ENCODE assay signal across 22 cellular contexts in the genomic region with DNA sequence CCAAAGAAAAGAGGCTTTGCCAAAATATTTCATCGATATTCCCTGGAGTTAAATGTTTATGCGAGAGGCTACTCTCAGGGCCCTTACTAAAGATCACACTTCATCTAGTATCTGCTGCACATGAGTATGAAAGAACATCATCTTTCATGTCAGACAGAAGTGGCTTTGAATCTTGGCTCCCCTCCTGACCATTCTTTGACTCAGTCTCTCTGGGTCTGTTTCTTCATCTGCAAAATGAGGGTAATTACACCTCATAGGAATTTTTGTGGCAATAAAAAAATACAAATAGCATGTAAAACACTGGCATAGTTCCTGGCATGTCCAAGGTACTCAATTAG. TPM values are rescaled to one million over a fixed set of nuclear protein-coding genes. Genes with fewer than 3 reads are reported as not detected.
DNase-seq lines count a peak whose midpoint lies in the region; FAIRE-seq and TF ChIP-seq lines count a peak whose summit lies in the region.
"Had no signal": no experiment of that assay in that cellular context is flagged by ENCODE, and none has a peak within 500 bp of the region (broad histone marks: within the 10 kb centered on the region; RNA-seq: fewer than 3 reads in every experiment).

No MANE protein-coding gene starts in this region.

- H3K9me3 ChIP-seq in BLaER1 (peaks cover 9% of the 10 kb centered on the region; the same call in 1 of the 2 replicates), Loucy (ENCODE audit: insufficient read depth, low read depth, low read length) (no peaks in the 10 kb centered on the region), subcutaneous abdominal adipose tissue (ENCODE audit: control insufficient read depth in 5 of 5, low read length in 5 of 5) (peaks cover 0 to 4% (median 0%) of the 10 kb centered on the region in 5 donors)

- H2AFZ ChIP-seq in Loucy (ENCODE audit: low read length) = peak overlapping the region; percentile 64; the same call in 1 of the 2 replicates

- no peaks in the 10 kb centered on the region for H3K9me2 ChIP-seq in Loucy (replicated peaks; ENCODE audit: low read depth, low read length)

- H3K79me2 ChIP-seq in Loucy (ENCODE audit: insufficient read depth, low read length) = no peaks in the 10 kb centered on the region

- TF ChIP-seq CTCF in Loucy (conservative IDR thresholded peaks at IDR 0.05; ENCODE audit: low read length) = no peak
- TF ChIP-seq CTCF in fibroblast of the aortic adventitia (IDR thresholded peaks at IDR 0.05; ENCODE audit: insufficient read depth, low read length) = no peak

- H3K4me2 ChIP-seq in BLaER1 = peak overlapping the region; percentile 62
- H3K4me2 ChIP-seq in Loucy (ENCODE audit: low read depth, low read length, poor library complexity, severe bottlenecking) = peak overlapping the region; percentile 65
- H3K4me2 ChIP-seq: A549 had no signal

- H3K4me1 ChIP-seq in BLaER1 = peaks cover 26% of the 10 kb centered on the region
- peaks cover 13% of the 10 kb centered on the region for H3K4me1 ChIP-seq in Loucy (ENCODE audit: insufficient read depth, low read length, poor library complexity, severe bottlenecking)
- peaks cover 0 to 18% (median 16%) of the 10 kb centered on the region in 5 donors for H3K4me1 ChIP-seq in subcutaneous abdominal adipose tissue (ENCODE audit: control insufficient read depth in 5 of 5, insufficient read depth in 5 of 5, low read length in 5 of 5)
- H3K4me1 ChIP-seq: A549 had no signal

- H3K27ac ChIP-seq in BLaER1 (no peak overlapping the region), subcutaneous abdominal adipose tissue (ENCODE audit: low read depth, low read length) (peak overlapping the region; percentile 2)
- H3K27ac ChIP-seq: A549 had no signal

- H3K4me3 ChIP-seq in BLaER1 (no peak overlapping the region), Loucy (ENCODE audit: low read length, poor library complexity, severe bottlenecking) (no peak overlapping the region), fibroblast of the aortic adventitia (ENCODE audit: low read depth, low read length) (no peak overlapping the region), subcutaneous abdominal adipose tissue (ENCODE audit: low read depth in 1 of 5, low read length in 5 of 5) (no peak overlapping the region)
- H3K4me3 ChIP-seq: A549, GM12878 had no signal

- peak; percentile 32 for DNase-seq in fibroblast of the aortic adventitia (ENCODE audit: low read depth)
- no peak for DNase-seq in NK-92 treated with Interleukin-12 subunit alpha and Interleukin-12 subunit beta, amount 100 ng/mL, for 24 hours (lab: John Stamatoyannopoulos, UW)
- DNase-seq in H54 (ENCODE audit: insufficient read length, low spot score) = no peak
- no peak for DNase-seq in NCI-H526 (lab: John Stamatoyannopoulos, UW)
- DNase-seq: 8988T; ACHN; CD4-positive, alpha-beta T cell; CD8-positive, alpha-beta memory T cell; DMS 273 treated with DMSO at 0.1 percent for 48 hours; DMS79; EL; GDM1; GOT3; H7; HCEC 1CT had no signal

- FAIRE-seq in H54 (lab: Jason Lieb, UNC) = no peak
- FAIRE-seq: A549, D721Med, GM12878, GM19239 had no signal

- H3K36me3 ChIP-seq in BLaER1 (no peaks in the 10 kb centered on the region), Loucy (ENCODE audit: insufficient read depth, low read length) (no peaks in the 10 kb centered on the region), subcutaneous abdominal adipose tissue (ENCODE audit: control insufficient read depth in 5 of 5, insufficient read depth in 5 of 5, low read length in 5 of 5) (no peaks in the 10 kb centered on the region)

- H3K27me3 ChIP-seq in BLaER1 (no peaks in the 10 kb centered on the region), Loucy (ENCODE audit: insufficient read depth, low read length, poor library complexity, severe bottlenecking) (peaks cover 4% of the 10 kb centered on the region), subcutaneous abdominal adipose tissue (ENCODE audit: control insufficient read depth in 5 of 5, insufficient read depth in 4 of 5, low read length in 5 of 5) (no peaks in the 10 kb centered on the region)

- H3K9ac ChIP-seq in BLaER1 (no peak overlapping the region), Loucy (ENCODE audit: low read depth, low read length, poor library complexity, severe bottlenecking) (no peak overlapping the region), subcutaneous abdominal adipose tissue (ENCODE audit: low read length in 5 of 5) (no peak overlapping the region)

- H3F3A ChIP-seq in Loucy (ENCODE audit: low read depth) = no peaks in the 10 kb centered on the region

- no peaks in the 10 kb centered on the region for H4K20me1 ChIP-seq in BLaER1
- no peaks in the 10 kb centered on the region for H4K20me1 ChIP-seq in Loucy (ENCODE audit: insufficient read depth, low read length, poor library complexity, severe bottlenecking)

- TF ChIP-seq POLR2A in H54 (IDR thresholded peaks at IDR 0.05; ENCODE audit: low read depth, low read length) = no peak

RNA-seq across cellular contexts. Expression of gene SLIT3, which starts 58.1 kb away (rescaled TPM):
- total RNA-seq in fibroblast of the aortic adventitia (ENCODE audit: low replicate concordance) = 52.5 and 65.3 TPM in 2 replicates
- total RNA-seq: CD4-positive, alpha-beta T cell had no signal
